In the genomic region with DNA sequence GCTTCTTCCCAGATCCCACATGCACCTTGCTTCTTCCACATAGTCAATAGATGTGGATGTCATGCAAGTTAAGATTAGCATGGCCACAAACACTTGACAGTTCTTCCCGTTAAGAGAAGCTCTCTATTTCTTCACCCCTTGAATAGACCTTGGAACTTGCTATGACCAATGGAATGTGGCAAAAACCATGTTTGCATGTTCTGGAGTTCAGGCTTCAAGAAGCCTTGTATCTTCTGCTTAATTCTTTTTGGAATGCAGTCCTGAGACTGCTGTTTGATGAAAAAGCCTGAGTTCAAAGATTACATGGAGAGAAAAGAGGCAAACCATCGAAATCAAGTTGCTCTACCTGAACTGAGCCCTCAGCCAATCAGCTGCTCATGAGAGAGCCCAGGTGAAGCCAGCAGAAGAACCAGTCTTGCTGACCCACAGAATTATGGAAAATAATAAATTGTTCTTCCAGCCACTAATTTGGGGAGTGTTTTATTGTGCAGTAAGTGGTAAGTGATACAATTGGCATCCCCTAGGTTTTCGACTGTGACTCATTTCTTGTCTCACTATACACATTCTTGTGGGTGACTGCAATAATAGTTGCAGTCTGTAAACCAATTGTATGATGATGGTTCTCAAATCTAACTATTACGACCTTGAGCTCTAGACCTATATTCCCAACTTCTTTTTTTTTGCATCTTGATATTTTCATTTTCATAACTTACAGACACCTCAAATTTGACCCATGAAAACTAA, we compare ENCODE assay signal across 21 cellular contexts. TPM values are rescaled to one million over a fixed set of nuclear protein-coding genes. Genes with fewer than 3 reads are reported as not detected.
A peak's percentile ranks its signal among the peaks of the same experiment; 100 is the strongest.
DNase-seq lines count a peak whose midpoint lies in the region; ATAC-seq and TF ChIP-seq lines count a peak whose summit lies in the region.
"Had no signal": no experiment of that assay in that cellular context is flagged by ENCODE, and none has a peak within 500 bp of the region (broad histone marks: within the 10 kb centered on the region; RNA-seq: fewer than 3 reads in every experiment).

No MANE protein-coding gene starts in this region.

- no peaks in the 10 kb centered on the region for H3K4me1 ChIP-seq in breast epithelium
- H3K4me1 ChIP-seq: parathyroid adenoma had no signal

- TF ChIP-seq CTCF in MCF 10A (IDR thresholded peaks at IDR 0.05; ENCODE audit: unreplicated experiment) (no peak), breast epithelium (IDR thresholded peaks at IDR 0.05) (no peak), fibroblast of the aortic adventitia (IDR thresholded peaks at IDR 0.05; ENCODE audit: insufficient read depth, low read length) (no peak)

- no peaks in the 10 kb centered on the region for H3K9me3 ChIP-seq in breast epithelium
- H3K9me3 ChIP-seq: left lung had no signal

- no peaks in the 10 kb centered on the region for H3K27me3 ChIP-seq in breast epithelium
- H3K27me3 ChIP-seq: hepatocyte, left lung had no signal

- no peaks in the 10 kb centered on the region for H3K36me3 ChIP-seq in breast epithelium
- H3K36me3 ChIP-seq: left lung had no signal

- CTCF ChIA-PET in MCF 10A (lab: Yijun Ruan, JAX): interaction anchor here (0.7 kb wide), 2 partner anchors 243 to 251 kb away, joined by 3 read pairs; no protein-coding TSS in a partner anchor

- intact Hi-C loops in MCF 10A (cut with micrococcal nuclease) (no loop called here), breast epithelium (cut with DNase I; ENCODE audit: low total_unique reads) (no loop called here)

- no peak overlapping the region for H3K27ac Mint-ChIP-seq in MCF 10A (ENCODE audit: low read depth, unreplicated experiment)
- H3K27ac Mint-ChIP-seq in stimulated activated effector memory CD8-positive, alpha-beta T cell treated with anti-CD3 and anti-CD28 coated beads, Interleukin-12 subunit alpha, Interleukin-12 subunit beta, amount 100 ng/mL, for 72 hours: no peak overlapping the region
- H3K27ac Mint-ChIP-seq: activated CD4-positive, alpha-beta T cell treated with anti-CD3 and anti-CD28 coated beads for 36 hours; CD8-positive, alpha-beta T cell; stimulated activated naive CD8-positive, alpha-beta T cell treated with anti-CD3 and anti-CD28 coated beads, Interleukin-15, amount 100 ng/mL, for 72 hours; T-helper 17 cell had no signal

- peaks cover 27% of the 10 kb centered on the region for H3K4me1 Mint-ChIP-seq in MCF 10A (ENCODE audit: insufficient read depth, unreplicated experiment)
- H3K4me1 Mint-ChIP-seq in stimulated activated effector memory CD8-positive, alpha-beta T cell treated with anti-CD3 and anti-CD28 coated beads, Interleukin-12 subunit alpha, Interleukin-12 subunit beta, amount 100 ng/mL, for 72 hours: no peaks in the 10 kb centered on the region
- H3K4me1 Mint-ChIP-seq: activated CD4-positive, alpha-beta T cell treated with anti-CD3 and anti-CD28 coated beads for 36 hours; stimulated activated naive CD8-positive, alpha-beta T cell treated with anti-CD3 and anti-CD28 coated beads, Interleukin-15, amount 100 ng/mL, for 72 hours; T-helper 17 cell had no signal

- no TSS peak for BruUV-seq in MCF 10A (replicated peaks; lab: Mats Ljungman, UMichigan)

- H3K4me3 ChIP-seq in breast epithelium (no peak overlapping the region), fibroblast of the aortic adventitia (ENCODE audit: low read depth, low read length) (no peak overlapping the region)
- H3K4me3 ChIP-seq: hepatocyte, left lung had no signal

- DNase-seq in MCF 10A (ENCODE audit: unreplicated experiment) (peak; percentile 67), breast epithelium (ENCODE audit: low spot score in 2 of 2) (no peak), amniotic epithelial cell (ENCODE audit: low read depth) (peak; percentile 48), fibroblast of the aortic adventitia (ENCODE audit: low read depth) (peak; percentile 75), nucleus accumbens (lab: John Stamatoyannopoulos, UW) (no peak)
- no peak for DNase-seq in stimulated activated effector memory CD8-positive, alpha-beta T cell treated with anti-CD3 and anti-CD28 coated beads, Interleukin-12 subunit alpha, Interleukin-12 subunit beta, amount 100 ng/mL, for 72 hours (ENCODE audit: low spot score in 2 of 2)
- DNase-seq: activated CD4-positive, alpha-beta T cell treated with anti-CD3 and anti-CD28 coated beads for 36 hours; activated CD8-positive, alpha-beta memory T cell treated with anti-CD3 and anti-CD28 coated beads, Interleukin-2, amount 50 U/mL, for 48 hours; activated naive CD4-positive, alpha-beta T cell treated with Interleukin-2 at 50 U/mL for 16 hours; CD8-positive, alpha-beta T cell; central memory CD4-positive, alpha-beta T cell; GDM1; left lung; MV-4-11; stimulated activated naive CD8-positive, alpha-beta T cell treated with anti-CD3 and anti-CD28 coated beads, Interleukin-15, amount 100 ng/mL, for 72 hours; T-helper 17 cell had no signal

- no peak overlapping the region for H3K27ac ChIP-seq in breast epithelium
- H3K27ac ChIP-seq: 22Rv1, hepatocyte, left lung, parathyroid adenoma had no signal

- no peaks in the 10 kb centered on the region for H3K27me3 Mint-ChIP-seq in MCF 10A (ENCODE audit: insufficient read depth, unreplicated experiment)
- H3K27me3 Mint-ChIP-seq: activated CD4-positive, alpha-beta T cell treated with anti-CD3 and anti-CD28 coated beads for 36 hours; stimulated activated naive CD8-positive, alpha-beta T cell treated with anti-CD3 and anti-CD28 coated beads, Interleukin-15, amount 100 ng/mL, for 72 hours; T-helper 17 cell had no signal

- no peak overlapping the region for H3K4me3 Mint-ChIP-seq in MCF 10A (ENCODE audit: unreplicated experiment)
- no peak overlapping the region for H3K4me3 Mint-ChIP-seq in stimulated activated effector memory CD8-positive, alpha-beta T cell treated with anti-CD3 and anti-CD28 coated beads, Interleukin-12 subunit alpha, Interleukin-12 subunit beta, amount 100 ng/mL, for 72 hours
- H3K4me3 Mint-ChIP-seq: activated CD4-positive, alpha-beta T cell treated with anti-CD3 and anti-CD28 coated beads for 36 hours; CD8-positive, alpha-beta T cell; stimulated activated naive CD8-positive, alpha-beta T cell treated with anti-CD3 and anti-CD28 coated beads, Interleukin-15, amount 100 ng/mL, for 72 hours; T-helper 17 cell had no signal

- TF ChIP-seq POLR2A in breast epithelium (IDR thresholded peaks at IDR 0.05): no peak

- no peak for ATAC-seq in HG03342 (IDR thresholded peaks at IDR 0.05; ENCODE audit: unreplicated experiment)
- no peak for ATAC-seq in stimulated activated effector memory CD8-positive, alpha-beta T cell treated with anti-CD3 and anti-CD28 coated beads, Interleukin-12 subunit alpha, Interleukin-12 subunit beta, amount 100 ng/mL, for 72 hours
- ATAC-seq in HG02623 (IDR thresholded peaks at IDR 0.05; ENCODE audit: unreplicated experiment): no peak
- ATAC-seq: activated CD4-positive, alpha-beta T cell treated with anti-CD3 and anti-CD28 coated beads for 36 hours; CD8-positive, alpha-beta T cell; left lung; stimulated activated naive CD8-positive, alpha-beta T cell treated with anti-CD3 and anti-CD28 coated beads, Interleukin-15, amount 100 ng/mL, for 72 hours; T-helper 17 cell had no signal

- no peaks in the 10 kb centered on the region for H3K36me3 Mint-ChIP-seq in MCF 10A (ENCODE audit: insufficient read depth, unreplicated experiment)
- no peaks in the 10 kb centered on the region for H3K36me3 Mint-ChIP-seq in stimulated activated effector memory CD8-positive, alpha-beta T cell treated with anti-CD3 and anti-CD28 coated beads, Interleukin-12 subunit alpha, Interleukin-12 subunit beta, amount 100 ng/mL, for 72 hours
- H3K36me3 Mint-ChIP-seq: CD8-positive, alpha-beta T cell had no signal

- POLR2A ChIA-PET in MCF 10A (lab: Yijun Ruan, JAX): interaction anchor here (0.6 to 1.5 kb wide), 3 partner anchors 11 to 91 kb away, joined by 5 to 7 read pairs (median 5); no protein-coding TSS in a partner anchor

- peaks cover 10% of the 10 kb centered on the region for H3K9me3 Mint-ChIP-seq in MCF 10A (ENCODE audit: unreplicated experiment)
- peaks cover 25% of the 10 kb centered on the region for H3K9me3 Mint-ChIP-seq in stimulated activated effector memory CD8-positive, alpha-beta T cell treated with anti-CD3 and anti-CD28 coated beads, Interleukin-12 subunit alpha, Interleukin-12 subunit beta, amount 100 ng/mL, for 72 hours

RNA-seq across cellular contexts. Expression of a gene that starts 12.6 kb away (rescaled TPM):
- total RNA-seq in MCF 10A (2022): 1.5 and 2.1 TPM in 2 replicates
- 1 to 10 TPM; 2.2 to 2.9 (median 2.9) TPM for total RNA-seq in breast epithelium
- 7.7 and 8.5 TPM in 2 replicates for total RNA-seq in fibroblast of the aortic adventitia (ENCODE audit: low replicate concordance)
- total RNA-seq: activated CD4-positive, alpha-beta T cell treated with anti-CD3 and anti-CD28 coated beads for 36 hours; CD8-positive, alpha-beta T cell; T-helper 17 cell had no signal

RNA-seq across cellular contexts. Expression of a gene that starts 50.5 kb away (rescaled TPM):
- total RNA-seq in MCF 10A (2022) (not detected in 2 replicates), breast epithelium (10 to 100 TPM in 1 of 3 donors, under 1 TPM in 1, not detected in 1; 0.64 to 10.2 TPM), fibroblast of the aortic adventitia (ENCODE audit: low replicate concordance) (0.09 TPM in 1 of 2 replicates, not detected in the other)
- total RNA-seq: activated CD4-positive, alpha-beta T cell treated with anti-CD3 and anti-CD28 coated beads for 36 hours; CD8-positive, alpha-beta T cell; T-helper 17 cell had no signal

Comparison
In these comparisons a context has a peak if more than half of its experiments do, and no peak if none do; other contexts are left out.
1. DNase-seq: peak in MCF 10A (single experiment), amniotic epithelial cell (single experiment) and fibroblast of the aortic adventitia (single experiment); none in breast epithelium (0 of 2), nucleus accumbens (0 of 56) and stimulated activated effector memory CD8-positive, alpha-beta T cell treated with anti-CD3 and anti-CD28 coated beads, Interleukin-12 subunit alpha, Interleukin-12 subunit beta, amount 100 ng/mL, for 72 hours (0 of 2).